14 cellular contexts compared by ENCODE assay signal in genomic region chr1:109772658-109773202, GRCh38. TPM values are rescaled to one million over a fixed set of nuclear protein-coding genes. Genes with fewer than 3 reads are reported as not detected.
DNase-seq lines count a peak whose midpoint lies in the region; ATAC-seq and TF ChIP-seq lines count a peak whose summit lies in the region.
"Had no signal": no experiment of that assay in that cellular context is flagged by ENCODE, and none has a peak within 500 bp of the region (broad histone marks: within the 10 kb centered on the region; RNA-seq: fewer than 3 reads in every experiment).

No MANE protein-coding gene starts in this region.

- H3K4me1 ChIP-seq in right atrium auricular region = peaks cover 0 to 12% of the 10 kb centered on the region in 2 donors
- peaks cover 18% of the 10 kb centered on the region for H3K4me1 ChIP-seq in lower lobe of right lung
- peaks cover 0 to 7% (median 4%) of the 10 kb centered on the region in 4 donors for H3K4me1 ChIP-seq in transverse colon

- DNase-seq in Right ventricle myocardium inferior (ENCODE audit: missing footprints) (peak; percentile 45), right atrium auricular region (ENCODE audit: low spot score) (no peak), cardiac septum (ENCODE audit: low spot score) (peak; percentile 70), lower lobe of right lung (peak; percentile 34), transverse colon (peak; percentile 8), D341Med (ENCODE audit: low spot score) (no peak), NCI-H524 treated with DMSO at 0.1 percent for 48 hours (lab: John Stamatoyannopoulos, UW) (no peak)
- no peak for DNase-seq in activated CD8-positive, alpha-beta memory T cell treated with anti-CD3 and anti-CD28 coated beads, Interleukin-2, amount 50 U/mL, for 48 hours
- DNase-seq: 8988T, DMS 273 treated with DMSO at 0.1 percent for 48 hours, NCI-H1694 had no signal

- H3K9me3 ChIP-seq in right atrium auricular region = no peaks in the 10 kb centered on the region
- no peaks in the 10 kb centered on the region for H3K9me3 ChIP-seq in lower lobe of right lung
- H3K9me3 ChIP-seq in transverse colon = no peaks in the 10 kb centered on the region
- H3K9me3 ChIP-seq: BLaER1 treated with 17β-estradiol and CSF1 and Interleukin-3, amounts not matched to agents 10 nM and 100 nM had no signal

- H3K36me3 ChIP-seq in right atrium auricular region (no peaks in the 10 kb centered on the region), lower lobe of right lung (no peaks in the 10 kb centered on the region), transverse colon (no peaks in the 10 kb centered on the region)
- H3K36me3 ChIP-seq: BLaER1 treated with 17β-estradiol and CSF1 and Interleukin-3, amounts not matched to agents 10 nM and 100 nM had no signal

- no peak for TF ChIP-seq EP300 in transverse colon (IDR thresholded peaks at IDR 0.05; ENCODE audit: low read depth)

- ATAC-seq in Right ventricle myocardium inferior (no peak), lower lobe of right lung (no peak)
- ATAC-seq: GM23338 had no signal

- WGBS in transverse colon (ENCODE audit: low coverage in 1 of 2), 2 donors = 89% methylated on average over 6 of the region's 6 CpGs; no CpG with 5 or more reads in 1 of the 2 donors

- TF ChIP-seq POLR2A in transverse colon (IDR thresholded peaks at IDR 0.05) = no peak

- H3K4me3 ChIP-seq in right atrium auricular region (no peak overlapping the region), lower lobe of right lung (no peak overlapping the region), transverse colon (no peak overlapping the region)
- H3K4me3 ChIP-seq: BLaER1 treated with 17β-estradiol and CSF1 and Interleukin-3, amounts not matched to agents 10 nM and 100 nM; GM23338 had no signal

- TF ChIP-seq CTCF in right atrium auricular region (IDR thresholded peaks at IDR 0.05) (no peak), lower lobe of right lung (IDR thresholded peaks at IDR 0.05) (no peak), transverse colon (IDR thresholded peaks at IDR 0.05) (no peak)

- in situ Hi-C loops in transverse colon (cut with MboI; ENCODE audit: low pct_ligation_motif_present in 1 of 4, low pct_unique_long_range_greater_than_20kb in 1 of 4, low sequenced_read_pairs in 3 of 4) = loop anchor here (5.0 to 10.0 kb wide), 5 partner anchors 118 to 228 kb away; partner anchors contain the start of genes GNAI3 (in 4 of the 4) and GSTM4 (in 1 of the 4)

- intact Hi-C loops in Right ventricle myocardium inferior (cut with DNase I) (loop anchor here (1.0 to 5.0 kb wide), 5 partner anchors 55 to 226 kb away; partner anchors contain the start of gene GSTM4), cardiac septum (cut with DNase I) (loop anchor here (1.0 to 5.0 kb wide), 3 partner anchors 56 to 226 kb away; partner anchors contain the start of gene GSTM4), lower lobe of right lung (cut with DNase I) (loop anchor here (10.0 kb wide), 1 partner anchor 228 kb away; the partner anchor contains the start of gene GNAI3), transverse colon (cut with DNase I; ENCODE audit: low total_unique reads) (loop anchor here (1.0 to 5.0 kb wide), 3 partner anchors 24 to 232 kb away; no protein-coding TSS in a partner anchor)

- no peak overlapping the region for H3K27ac ChIP-seq in right atrium auricular region
- H3K27ac ChIP-seq in lower lobe of right lung = no peak overlapping the region
- no peak overlapping the region for H3K27ac ChIP-seq in transverse colon
- H3K27ac ChIP-seq: BLaER1 treated with 17β-estradiol and CSF1 and Interleukin-3, amounts not matched to agents 10 nM and 100 nM had no signal

- no peaks in the 10 kb centered on the region for H3K27me3 ChIP-seq in right atrium auricular region
- H3K27me3 ChIP-seq in lower lobe of right lung (ENCODE audit: low read depth) = no peaks in the 10 kb centered on the region
- H3K27me3 ChIP-seq in transverse colon = no peaks in the 10 kb centered on the region
- H3K27me3 ChIP-seq: BLaER1 treated with 17β-estradiol and CSF1 and Interleukin-3, amounts not matched to agents 10 nM and 100 nM had no signal

RNA-seq across cellular contexts. Expression of gene EPS8L3, which starts 9.0 kb away (rescaled TPM):
- not detected for total RNA-seq in Right ventricle myocardium inferior
- total RNA-seq in right atrium auricular region = under 1 TPM in 1 of 2 donors, not detected in 1; 0.19 TPM
- total RNA-seq in cardiac septum = not detected
- not detected for total RNA-seq in lower lobe of right lung
- 100 to 1,000 TPM; 228 to 468 (median 363) TPM for total RNA-seq in transverse colon
- total RNA-seq: Daoy, GM23338 had no signal

RNA-seq across cellular contexts. Expression of gene GSTM3, which starts 31.9 kb away (rescaled TPM):
- total RNA-seq in Right ventricle myocardium inferior (121 TPM), right atrium auricular region (100 to 1,000 TPM; 121 to 197 TPM), cardiac septum (93.2 TPM), lower lobe of right lung (18.5 TPM), transverse colon (10 to 100 TPM in 3 of 4 donors, 1 to 10 TPM in 1; 8.2 to 34.1 (median 24.3) TPM)

Comparison
In these comparisons a context has a peak if more than half of its experiments do, and no peak if none do; other contexts are left out.
1. DNase-seq: peak in Right ventricle myocardium inferior (single experiment), cardiac septum (single experiment), lower lobe of right lung (single experiment) and transverse colon (single experiment); none in right atrium auricular region (single experiment), D341Med (single experiment), NCI-H524 treated with DMSO at 0.1 percent for 48 hours (single experiment) and activated CD8-positive, alpha-beta memory T cell treated with anti-CD3 and anti-CD28 coated beads, Interleukin-2, amount 50 U/mL, for 48 hours (single experiment).
2. RNA of gene EPS8L3, which starts 9.0 kb away (total RNA-seq): 228 to 468 TPM in transverse colon; not detected in cardiac septum (single experiment), 0.19 TPM in right atrium auricular region, not detected in lower lobe of right lung (single experiment) and not detected in Right ventricle myocardium inferior (single experiment); every median in the first group is over 100 times any median in the second.